1 cellular context compared by ENCODE assay signal in the genomic region with DNA sequence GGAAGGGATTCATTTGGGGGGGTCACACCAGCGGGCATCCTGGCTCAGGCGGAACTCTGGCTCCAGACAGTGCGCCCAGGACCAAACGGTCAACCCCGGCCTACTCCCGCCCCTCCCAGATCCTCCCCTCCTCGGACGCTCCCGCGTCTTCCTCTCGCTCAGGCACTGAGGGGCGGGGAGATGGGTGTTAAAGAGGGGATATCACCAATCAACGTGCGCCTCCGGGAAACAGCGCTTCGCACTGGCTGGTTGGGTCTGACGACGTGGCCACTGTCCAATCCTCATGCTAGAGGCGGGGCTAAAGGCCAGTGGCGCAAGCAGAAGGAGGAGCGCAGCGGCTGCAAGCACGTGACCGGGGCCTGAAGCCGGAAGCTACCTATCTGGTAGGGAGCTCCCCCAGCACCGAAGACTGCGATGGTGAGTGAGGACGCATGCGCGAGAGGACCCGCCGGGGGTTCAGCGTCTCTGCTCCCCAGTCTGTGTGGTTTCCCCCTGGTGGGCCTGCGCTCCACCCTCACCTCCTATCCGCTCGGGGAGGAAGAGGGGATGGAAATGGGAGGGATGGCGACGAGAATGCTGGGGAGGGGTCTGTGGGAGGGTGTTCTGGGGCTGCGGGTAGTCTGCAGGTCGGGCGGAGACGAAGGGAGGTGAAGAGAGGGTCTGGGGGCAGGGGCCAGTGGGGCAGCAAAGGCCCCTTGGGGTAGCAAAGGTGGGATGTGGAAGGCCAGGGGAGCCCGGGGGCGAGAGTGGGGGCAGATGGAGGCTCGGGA.
TF ChIP-seq lines count a peak whose summit lies in the region.

A gene (plus strand): TSS at position 360 of the 770 bp plus-strand sequence. CDS start 55 bp downstream, at position 415.

TF ChIP-seq in HepG2, 621 proteins besides CTCF, POLR2A, EP300 and RAD21 (continued from another document and continues in another):
- TF ChIP-seq, protein P1, sequence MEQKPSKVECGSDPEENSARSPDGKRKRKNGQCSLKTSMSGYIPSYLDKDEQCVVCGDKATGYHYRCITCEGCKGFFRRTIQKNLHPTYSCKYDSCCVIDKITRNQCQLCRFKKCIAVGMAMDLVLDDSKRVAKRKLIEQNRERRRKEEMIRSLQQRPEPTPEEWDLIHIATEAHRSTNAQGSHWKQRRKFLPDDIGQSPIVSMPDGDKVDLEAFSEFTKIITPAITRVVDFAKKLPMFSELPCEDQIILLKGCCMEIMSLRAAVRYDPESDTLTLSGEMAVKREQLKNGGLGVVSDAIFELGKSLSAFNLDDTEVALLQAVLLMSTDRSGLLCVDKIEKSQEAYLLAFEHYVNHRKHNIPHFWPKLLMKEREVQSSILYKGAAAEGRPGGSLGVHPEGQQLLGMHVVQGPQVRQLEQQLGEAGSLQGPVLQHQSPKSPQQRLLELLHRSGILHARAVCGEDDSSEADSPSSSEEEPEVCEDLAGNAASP (CRISPR knock-in tag; IDR thresholded peaks at IDR 0.05; ENCODE audit: borderline replicate concordance) = peak; percentile 43; the same call in 1 of the 2 replicates
- TF ChIP-seq ZNF33A (CRISPR knock-in tag; IDR thresholded peaks at IDR 0.05; ENCODE audit: borderline replicate concordance) = no peak
- TF ChIP-seq, protein P2, sequence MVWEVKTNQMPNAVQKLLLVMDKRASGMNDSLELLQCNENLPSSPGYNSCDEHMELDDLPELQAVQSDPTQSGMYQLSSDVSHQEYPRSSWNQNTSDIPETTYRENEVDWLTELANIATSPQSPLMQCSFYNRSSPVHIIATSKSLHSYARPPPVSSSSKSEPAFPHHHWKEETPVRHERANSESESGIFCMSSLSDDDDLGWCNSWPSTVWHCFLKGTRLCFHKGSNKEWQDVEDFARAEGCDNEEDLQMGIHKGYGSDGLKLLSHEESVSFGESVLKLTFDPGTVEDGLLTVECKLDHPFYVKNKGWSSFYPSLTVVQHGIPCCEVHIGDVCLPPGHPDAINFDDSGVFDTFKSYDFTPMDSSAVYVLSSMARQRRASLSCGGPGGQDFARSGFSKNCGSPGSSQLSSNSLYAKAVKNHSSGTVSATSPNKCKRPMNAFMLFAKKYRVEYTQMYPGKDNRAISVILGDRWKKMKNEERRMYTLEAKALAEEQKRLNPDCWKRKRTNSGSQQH (CRISPR knock-in tag; IDR thresholded peaks at IDR 0.05; ENCODE audit: low read depth) = 0 out of 2 replicates have a peak, but pooled peaks have one; percentile 18
- TF ChIP-seq, protein P3, sequence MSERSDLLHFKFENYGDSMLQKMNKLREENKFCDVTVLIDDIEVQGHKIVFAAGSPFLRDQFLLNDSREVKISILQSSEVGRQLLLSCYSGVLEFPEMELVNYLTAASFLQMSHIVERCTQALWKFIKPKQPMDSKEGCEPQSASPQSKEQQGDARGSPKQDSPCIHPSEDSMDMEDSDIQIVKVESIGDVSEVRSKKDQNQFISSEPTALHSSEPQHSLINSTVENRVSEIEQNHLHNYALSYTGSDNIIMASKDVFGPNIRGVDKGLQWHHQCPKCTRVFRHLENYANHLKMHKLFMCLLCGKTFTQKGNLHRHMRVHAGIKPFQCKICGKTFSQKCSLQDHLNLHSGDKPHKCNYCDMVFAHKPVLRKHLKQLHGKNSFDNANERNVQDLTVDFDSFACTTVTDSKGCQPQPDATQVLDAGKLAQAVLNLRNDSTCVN (CRISPR knock-in tag; IDR thresholded peaks at IDR 0.05; ENCODE audit: borderline replicate concordance) = 0 out of 2 replicates have a peak, but pooled peaks have one; percentile 15
- TF ChIP-seq AHR (CRISPR knock-in tag; IDR thresholded peaks at IDR 0.05) = 0 out of 2 replicates have a peak, but pooled peaks have one; percentile 20
- TF ChIP-seq RBM22 (optimal IDR thresholded peaks at IDR 0.05; ENCODE audit: low read length) = no peak
- no peak for TF ChIP-seq NFE2L1 (CRISPR knock-in tag; IDR thresholded peaks at IDR 0.05; ENCODE audit: borderline replicate concordance)
- TF ChIP-seq, protein P4, sequence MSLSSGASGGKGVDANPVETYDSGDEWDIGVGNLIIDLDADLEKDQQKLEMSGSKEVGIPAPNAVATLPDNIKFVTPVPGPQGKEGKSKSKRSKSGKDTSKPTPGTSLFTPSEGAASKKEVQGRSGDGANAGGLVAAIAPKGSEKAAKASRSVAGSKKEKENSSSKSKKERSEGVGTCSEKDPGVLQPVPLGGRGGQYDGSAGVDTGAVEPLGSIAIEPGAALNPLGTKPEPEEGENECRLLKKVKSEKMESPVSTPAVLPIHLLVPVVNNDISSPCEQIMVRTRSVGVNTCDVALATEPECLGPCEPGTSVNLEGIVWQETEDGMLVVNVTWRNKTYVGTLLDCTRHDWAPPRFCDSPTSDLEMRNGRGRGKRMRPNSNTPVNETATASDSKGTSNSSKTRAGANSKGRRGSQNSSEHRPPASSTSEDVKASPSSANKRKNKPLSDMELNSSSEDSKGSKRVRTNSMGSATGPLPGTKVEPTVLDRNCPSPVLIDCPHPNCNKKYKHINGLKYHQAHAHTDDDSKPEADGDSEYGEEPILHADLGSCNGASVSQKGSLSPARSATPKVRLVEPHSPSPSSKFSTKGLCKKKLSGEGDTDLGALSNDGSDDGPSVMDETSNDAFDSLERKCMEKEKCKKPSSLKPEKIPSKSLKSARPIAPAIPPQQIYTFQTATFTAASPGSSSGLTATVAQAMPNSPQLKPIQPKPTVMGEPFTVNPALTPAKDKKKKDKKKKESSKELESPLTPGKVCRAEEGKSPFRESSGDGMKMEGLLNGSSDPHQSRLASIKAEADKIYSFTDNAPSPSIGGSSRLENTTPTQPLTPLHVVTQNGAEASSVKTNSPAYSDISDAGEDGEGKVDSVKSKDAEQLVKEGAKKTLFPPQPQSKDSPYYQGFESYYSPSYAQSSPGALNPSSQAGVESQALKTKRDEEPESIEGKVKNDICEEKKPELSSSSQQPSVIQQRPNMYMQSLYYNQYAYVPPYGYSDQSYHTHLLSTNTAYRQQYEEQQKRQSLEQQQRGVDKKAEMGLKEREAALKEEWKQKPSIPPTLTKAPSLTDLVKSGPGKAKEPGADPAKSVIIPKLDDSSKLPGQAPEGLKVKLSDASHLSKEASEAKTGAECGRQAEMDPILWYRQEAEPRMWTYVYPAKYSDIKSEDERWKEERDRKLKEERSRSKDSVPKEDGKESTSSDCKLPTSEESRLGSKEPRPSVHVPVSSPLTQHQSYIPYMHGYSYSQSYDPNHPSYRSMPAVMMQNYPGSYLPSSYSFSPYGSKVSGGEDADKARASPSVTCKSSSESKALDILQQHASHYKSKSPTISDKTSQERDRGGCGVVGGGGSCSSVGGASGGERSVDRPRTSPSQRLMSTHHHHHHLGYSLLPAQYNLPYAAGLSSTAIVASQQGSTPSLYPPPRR (CRISPR knock-in tag; IDR thresholded peaks at IDR 0.05; ENCODE audit: borderline replicate concordance) = 0 out of 2 replicates have a peak, but pooled peaks have one; percentile 1
- TF ChIP-seq ZNF234 (CRISPR knock-in tag; conservative IDR thresholded peaks at IDR 0.05) = no peak
- TF ChIP-seq ZNF329 (CRISPR knock-in tag; IDR thresholded peaks at IDR 0.05; ENCODE audit: low read depth) = 0 out of 2 replicates have a peak, but pooled peaks have one; percentile 8
- peak; percentile 58; the same call in 1 of the 2 replicates for TF ChIP-seq ZSCAN25 (CRISPR knock-in tag; IDR thresholded peaks at IDR 0.05)
- TF ChIP-seq CC2D1A (CRISPR knock-in tag; IDR thresholded peaks at IDR 0.05) = no peak
- no peak for TF ChIP-seq RBAK (CRISPR knock-in tag; IDR thresholded peaks at IDR 0.05)
- TF ChIP-seq, protein P5, sequence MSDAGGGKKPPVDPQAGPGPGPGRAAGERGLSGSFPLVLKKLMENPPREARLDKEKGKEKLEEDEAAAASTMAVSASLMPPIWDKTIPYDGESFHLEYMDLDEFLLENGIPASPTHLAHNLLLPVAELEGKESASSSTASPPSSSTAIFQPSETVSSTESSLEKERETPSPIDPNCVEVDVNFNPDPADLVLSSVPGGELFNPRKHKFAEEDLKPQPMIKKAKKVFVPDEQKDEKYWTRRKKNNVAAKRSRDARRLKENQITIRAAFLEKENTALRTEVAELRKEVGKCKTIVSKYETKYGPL (CRISPR knock-in tag; IDR thresholded peaks at IDR 0.05) = no peak
- TF ChIP-seq, protein P6, sequence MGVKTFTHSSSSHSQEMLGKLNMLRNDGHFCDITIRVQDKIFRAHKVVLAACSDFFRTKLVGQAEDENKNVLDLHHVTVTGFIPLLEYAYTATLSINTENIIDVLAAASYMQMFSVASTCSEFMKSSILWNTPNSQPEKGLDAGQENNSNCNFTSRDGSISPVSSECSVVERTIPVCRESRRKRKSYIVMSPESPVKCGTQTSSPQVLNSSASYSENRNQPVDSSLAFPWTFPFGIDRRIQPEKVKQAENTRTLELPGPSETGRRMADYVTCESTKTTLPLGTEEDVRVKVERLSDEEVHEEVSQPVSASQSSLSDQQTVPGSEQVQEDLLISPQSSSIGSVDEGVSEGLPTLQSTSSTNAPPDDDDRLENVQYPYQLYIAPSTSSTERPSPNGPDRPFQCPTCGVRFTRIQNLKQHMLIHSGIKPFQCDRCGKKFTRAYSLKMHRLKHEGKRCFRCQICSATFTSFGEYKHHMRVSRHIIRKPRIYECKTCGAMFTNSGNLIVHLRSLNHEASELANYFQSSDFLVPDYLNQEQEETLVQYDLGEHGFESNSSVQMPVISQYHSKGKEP (CRISPR knock-in tag; IDR thresholded peaks at IDR 0.05) = 0 out of 2 replicates have a peak, but pooled peaks have one; percentile 9
- TF ChIP-seq GABPB1 (CRISPR knock-in tag; IDR thresholded peaks at IDR 0.05) = peak; percentile 89
- TF ChIP-seq FOXO1 (CRISPR knock-in tag; IDR thresholded peaks at IDR 0.05) = peak; percentile 4; the same call in 1 of the 2 replicates
- no peak; the same call in 1 of the 2 replicates for TF ChIP-seq ZNF670 (CRISPR knock-in tag; IDR thresholded peaks at IDR 0.05; ENCODE audit: borderline replicate concordance)
- TF ChIP-seq MATR3 (CRISPR knock-in tag; IDR thresholded peaks at IDR 0.05) = no peak
- TF ChIP-seq, protein P7, sequence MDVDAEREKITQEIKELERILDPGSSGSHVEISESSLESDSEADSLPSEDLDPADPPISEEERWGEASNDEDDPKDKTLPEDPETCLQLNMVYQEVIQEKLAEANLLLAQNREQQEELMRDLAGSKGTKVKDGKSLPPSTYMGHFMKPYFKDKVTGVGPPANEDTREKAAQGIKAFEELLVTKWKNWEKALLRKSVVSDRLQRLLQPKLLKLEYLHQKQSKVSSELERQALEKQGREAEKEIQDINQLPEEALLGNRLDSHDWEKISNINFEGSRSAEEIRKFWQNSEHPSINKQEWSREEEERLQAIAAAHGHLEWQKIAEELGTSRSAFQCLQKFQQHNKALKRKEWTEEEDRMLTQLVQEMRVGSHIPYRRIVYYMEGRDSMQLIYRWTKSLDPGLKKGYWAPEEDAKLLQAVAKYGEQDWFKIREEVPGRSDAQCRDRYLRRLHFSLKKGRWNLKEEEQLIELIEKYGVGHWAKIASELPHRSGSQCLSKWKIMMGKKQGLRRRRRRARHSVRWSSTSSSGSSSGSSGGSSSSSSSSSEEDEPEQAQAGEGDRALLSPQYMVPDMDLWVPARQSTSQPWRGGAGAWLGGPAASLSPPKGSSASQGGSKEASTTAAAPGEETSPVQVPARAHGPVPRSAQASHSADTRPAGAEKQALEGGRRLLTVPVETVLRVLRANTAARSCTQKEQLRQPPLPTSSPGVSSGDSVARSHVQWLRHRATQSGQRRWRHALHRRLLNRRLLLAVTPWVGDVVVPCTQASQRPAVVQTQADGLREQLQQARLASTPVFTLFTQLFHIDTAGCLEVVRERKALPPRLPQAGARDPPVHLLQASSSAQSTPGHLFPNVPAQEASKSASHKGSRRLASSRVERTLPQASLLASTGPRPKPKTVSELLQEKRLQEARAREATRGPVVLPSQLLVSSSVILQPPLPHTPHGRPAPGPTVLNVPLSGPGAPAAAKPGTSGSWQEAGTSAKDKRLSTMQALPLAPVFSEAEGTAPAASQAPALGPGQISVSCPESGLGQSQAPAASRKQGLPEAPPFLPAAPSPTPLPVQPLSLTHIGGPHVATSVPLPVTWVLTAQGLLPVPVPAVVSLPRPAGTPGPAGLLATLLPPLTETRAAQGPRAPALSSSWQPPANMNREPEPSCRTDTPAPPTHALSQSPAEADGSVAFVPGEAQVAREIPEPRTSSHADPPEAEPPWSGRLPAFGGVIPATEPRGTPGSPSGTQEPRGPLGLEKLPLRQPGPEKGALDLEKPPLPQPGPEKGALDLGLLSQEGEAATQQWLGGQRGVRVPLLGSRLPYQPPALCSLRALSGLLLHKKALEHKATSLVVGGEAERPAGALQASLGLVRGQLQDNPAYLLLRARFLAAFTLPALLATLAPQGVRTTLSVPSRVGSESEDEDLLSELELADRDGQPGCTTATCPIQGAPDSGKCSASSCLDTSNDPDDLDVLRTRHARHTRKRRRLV (CRISPR knock-in tag; IDR thresholded peaks at IDR 0.05) = peak; percentile 57; the same call in 1 of the 2 replicates
- TF ChIP-seq, protein P8, sequence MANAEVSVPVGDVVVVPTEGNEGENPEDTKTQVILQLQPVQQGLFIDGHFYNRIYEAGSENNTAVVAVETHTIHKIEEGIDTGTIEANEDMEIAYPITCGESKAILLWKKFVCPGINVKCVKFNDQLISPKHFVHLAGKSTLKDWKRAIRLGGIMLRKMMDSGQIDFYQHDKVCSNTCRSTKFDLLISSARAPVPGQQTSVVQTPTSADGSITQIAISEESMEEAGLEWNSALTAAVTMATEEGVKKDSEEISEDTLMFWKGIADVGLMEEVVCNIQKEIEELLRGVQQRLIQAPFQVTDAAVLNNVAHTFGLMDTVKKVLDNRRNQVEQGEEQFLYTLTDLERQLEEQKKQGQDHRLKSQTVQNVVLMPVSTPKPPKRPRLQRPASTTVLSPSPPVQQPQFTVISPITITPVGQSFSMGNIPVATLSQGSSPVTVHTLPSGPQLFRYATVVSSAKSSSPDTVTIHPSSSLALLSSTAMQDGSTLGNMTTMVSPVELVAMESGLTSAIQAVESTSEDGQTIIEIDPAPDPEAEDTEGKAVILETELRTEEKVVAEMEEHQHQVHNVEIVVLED (CRISPR knock-in tag; IDR thresholded peaks at IDR 0.05; ENCODE audit: borderline replicate concordance) = peak; percentile 64; the same call in 1 of the 2 replicates
- peak; percentile 64; the same call in 1 of the 2 replicates for TF ChIP-seq HOXA5 (CRISPR knock-in tag; IDR thresholded peaks at IDR 0.05)
- TF ChIP-seq ZNF839 (CRISPR knock-in tag; IDR thresholded peaks at IDR 0.05; ENCODE audit: borderline replicate concordance) = peak; percentile 89
- peak; percentile 60; the same call in 1 of the 2 replicates for TF ChIP-seq GLI4 (CRISPR knock-in tag; IDR thresholded peaks at IDR 0.05; ENCODE audit: borderline replicate concordance)
- TF ChIP-seq, protein P9, sequence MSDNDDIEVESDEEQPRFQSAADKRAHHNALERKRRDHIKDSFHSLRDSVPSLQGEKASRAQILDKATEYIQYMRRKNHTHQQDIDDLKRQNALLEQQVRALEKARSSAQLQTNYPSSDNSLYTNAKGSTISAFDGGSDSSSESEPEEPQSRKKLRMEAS (IDR thresholded peaks at IDR 0.05) = peak; percentile 57; the same call in 1 of the 2 replicates
- TF ChIP-seq, protein P10, sequence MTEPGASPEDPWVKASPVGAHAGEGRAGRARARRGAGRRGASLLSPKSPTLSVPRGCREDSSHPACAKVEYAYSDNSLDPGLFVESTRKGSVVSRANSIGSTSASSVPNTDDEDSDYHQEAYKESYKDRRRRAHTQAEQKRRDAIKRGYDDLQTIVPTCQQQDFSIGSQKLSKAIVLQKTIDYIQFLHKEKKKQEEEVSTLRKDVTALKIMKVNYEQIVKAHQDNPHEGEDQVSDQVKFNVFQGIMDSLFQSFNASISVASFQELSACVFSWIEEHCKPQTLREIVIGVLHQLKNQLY (CRISPR knock-in tag; IDR thresholded peaks at IDR 0.05) = peak; percentile 63; the same call in 1 of the 2 replicates
- 0 out of 2 replicates have a peak, but pooled peaks have one; percentile 63 for TF ChIP-seq ETV6 (CRISPR knock-in tag; conservative IDR thresholded peaks at IDR 0.05)
- TF ChIP-seq ZNF660 (CRISPR knock-in tag; IDR thresholded peaks at IDR 0.05; ENCODE audit: borderline replicate concordance, low read depth) = no peak
- TF ChIP-seq SNRNP70 (IDR thresholded peaks at IDR 0.05; ENCODE audit: low read depth, low read length) = no peak
- TF ChIP-seq ZNF260 (CRISPR knock-in tag; IDR thresholded peaks at IDR 0.05; ENCODE audit: borderline replicate concordance, low read depth) = no peak
- peak; percentile 37; the same call in 1 of the 2 replicates for TF ChIP-seq MED13 (CRISPR knock-in tag; IDR thresholded peaks at IDR 0.05)
